Comparison of ENCODE assay signal across 13 cellular contexts in the genomic region with DNA sequence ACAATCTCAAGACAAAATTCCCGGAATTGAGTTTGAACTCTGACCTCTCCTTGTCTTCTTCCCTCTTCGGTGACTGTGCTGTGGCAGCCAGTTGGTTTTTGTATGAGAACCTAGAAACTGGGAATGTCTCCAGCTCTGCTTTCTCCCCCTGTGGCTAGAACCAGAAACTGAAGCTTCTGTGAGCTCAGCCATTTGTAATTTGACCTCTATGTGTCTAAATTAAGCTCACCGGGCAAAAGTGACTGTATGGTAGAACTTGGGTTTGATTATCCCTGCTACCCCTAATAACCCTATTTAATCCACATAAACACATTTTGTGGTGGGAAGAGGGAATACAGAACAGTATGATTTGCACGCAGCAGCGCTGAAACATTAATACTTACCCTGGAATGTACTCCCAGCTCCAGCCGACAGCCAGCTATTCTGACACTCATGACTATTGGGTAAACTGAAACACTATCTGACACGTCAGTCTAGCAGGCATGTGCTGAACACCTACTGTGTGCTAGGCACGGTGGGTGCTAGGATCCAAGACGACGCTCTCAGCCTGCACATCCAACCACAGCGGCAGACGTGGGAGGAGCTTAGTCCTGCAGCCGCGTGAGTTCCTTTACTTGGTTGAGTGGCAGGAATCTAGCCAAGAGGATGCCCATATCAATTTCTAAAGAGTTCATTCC.
DNase-seq lines count a peak whose midpoint lies in the region; ATAC-seq and TF ChIP-seq lines count a peak whose summit lies in the region.
"Had no signal": no experiment of that assay in that cellular context is flagged by ENCODE, and none has a peak within 500 bp of the region (broad histone marks: within the 10 kb centered on the region; RNA-seq: fewer than 3 reads in every experiment).

No MANE protein-coding gene starts in this region.

- no peaks in the 10 kb centered on the region for H4K20me1 ChIP-seq in hepatocyte (ENCODE audit: insufficient read depth, poor library complexity, severe bottlenecking)

- H2AFZ ChIP-seq in hepatocyte = no peak overlapping the region

- H3K27me3 ChIP-seq in adipocyte (replicated peaks; ENCODE audit: control insufficient read depth, insufficient read depth, low read length) (peaks cover 1% of the 10 kb centered on the region), hepatocyte (no peaks in the 10 kb centered on the region)
- H3K27me3 ChIP-seq: ascending aorta had no signal

- no peak overlapping the region for H3K9ac ChIP-seq in adipocyte (ENCODE audit: low read length)

- peak overlapping the region; percentile 40 for H3K4me2 ChIP-seq in hepatocyte

- DNase-seq in H4 (ENCODE audit: low spot score) (peak; percentile 72), adipocyte (ENCODE audit: low read depth) (peak; percentile 10), hepatocyte (ENCODE audit: low spot score) (peak; percentile 40), skeletal muscle cell (ENCODE audit: low read depth) (peak; percentile 67)
- DNase-seq in activated CD4-positive, alpha-beta T cell treated with anti-CD3 and anti-CD28 coated beads for 4 hours = no peak
- no peak for DNase-seq in stimulated activated naive CD4-positive, alpha-beta T cell (lab: John Stamatoyannopoulos, UW)
- DNase-seq: activated CD4-positive, alpha-beta T cell treated with anti-CD3 and anti-CD28 coated beads, Interleukin-2, amount 50 U/mL, for 4 hours; DMS79; MM.1S; PC-3 had no signal

- H3K9me3 ChIP-seq in adipocyte (ENCODE audit: control insufficient read depth, low read length) (no peaks in the 10 kb centered on the region), hepatocyte (ENCODE audit: low read depth) (no peaks in the 10 kb centered on the region)
- H3K9me3 ChIP-seq: ascending aorta had no signal

- H3K36me3 ChIP-seq in adipocyte (ENCODE audit: control insufficient read depth, insufficient read depth, low read length, severe bottlenecking) (no peaks in the 10 kb centered on the region), hepatocyte (replicated peaks; ENCODE audit: insufficient read depth, low read depth) (no peaks in the 10 kb centered on the region)
- H3K36me3 ChIP-seq: ascending aorta had no signal

- H3K79me2 ChIP-seq in hepatocyte = no peaks in the 10 kb centered on the region

- peak overlapping the region; percentile 34 for H3K27ac ChIP-seq in hepatocyte
- H3K27ac ChIP-seq: ascending aorta had no signal

- H3K9me2 ChIP-seq in hepatocyte (replicated peaks; ENCODE audit: insufficient read depth) = no peaks in the 10 kb centered on the region

- H3K4me1 ChIP-seq in adipocyte (ENCODE audit: control insufficient read depth, insufficient read depth, low read length) (peaks cover 30% of the 10 kb centered on the region), hepatocyte (ENCODE audit: insufficient read depth) (peaks cover 14% of the 10 kb centered on the region)
- H3K4me1 ChIP-seq: ascending aorta had no signal

- H3K4me3 ChIP-seq in adipocyte (ENCODE audit: low read length) (no peak overlapping the region), hepatocyte (no peak overlapping the region), skeletal muscle cell (ENCODE audit: low read depth, low read length) (no peak overlapping the region)
- H3K4me3 ChIP-seq: ascending aorta had no signal

- WGBS in hepatocyte (ENCODE audit: low lambda C conversion rate, missing lambda C conversion rate) = 70% methylated on average over 14 of the region's 14 CpGs

- no peak for TF ChIP-seq CTCF in hepatocyte (IDR thresholded peaks at IDR 0.05; ENCODE audit: poor library complexity)

- ATAC-seq in HG03439 (IDR thresholded peaks at IDR 0.05; ENCODE audit: unreplicated experiment) (no peak), GM21367 (IDR thresholded peaks at IDR 0.05; ENCODE audit: unreplicated experiment) (no peak)
- ATAC-seq: PC-3 had no signal

Comparison
In these comparisons a context has a peak if more than half of its experiments do, and no peak if none do; other contexts are left out.
1. DNase-seq: peak in H4 (single experiment), adipocyte (single experiment), hepatocyte (single experiment) and skeletal muscle cell (single experiment); none in activated CD4-positive, alpha-beta T cell treated with anti-CD3 and anti-CD28 coated beads for 4 hours (0 of 2) and stimulated activated naive CD4-positive, alpha-beta T cell (0 of 6).